ENCODE assay signal across 31 cellular contexts in genomic region chr19:19042732-19043274, GRCh38.
"Had no signal": no experiment of that assay in that cellular context is flagged by ENCODE, and none has a peak within 500 bp of the region (broad histone marks: within the 10 kb centered on the region; RNA-seq: fewer than 3 reads in every experiment).

No MANE protein-coding gene starts in this region.

- H3K4me3 ChIP-seq: adrenal gland, body of pancreas, esophagus squamous epithelium, gastroesophageal sphincter had no signal

- H3K27ac ChIP-seq: adrenal gland, body of pancreas, esophagus squamous epithelium, gastroesophageal sphincter, WERI-Rb-1 had no signal

- H3K27ac Mint-ChIP-seq: activated B cell treated with CpG ODN at 0.5 μM for 24 hours; activated CD8-positive, alpha-beta T cell treated with anti-CD3 and anti-CD28 coated beads for 36 hours; activated naive CD4-positive, alpha-beta T cell treated with anti-CD3 and anti-CD28 coated beads for 36 hours; activated naive CD4-positive, alpha-beta T cell treated with anti-CD3 and anti-CD28 coated beads, Interleukin-2, amount 50 U/mL, for 24 hours; activated naive CD8-positive, alpha-beta T cell treated with anti-CD3 and anti-CD28 coated beads for 36 hours; activated naive CD8-positive, alpha-beta T cell treated with anti-CD3 and anti-CD28 coated beads, Interleukin-2, amount 50 U/mL, for 24 hours; activated T-helper 2 cell treated with anti-CD3 and anti-CD28 coated beads, Interferon-gamma antibody, Interleukin-2, Interleukin-4, amounts not matched to agents 10 μg/mL and 5 μg/mL and 100 μg/mL, durations not matched to agents 14 hours and 24 hours and 36 hours; effector memory CD8-positive, alpha-beta T cell; T-helper 17 cell; T-helper 2 cell treated with Interferon-gamma antibody and Interleukin-4, amounts not matched to agents 5 μg/mL and 100 μg/mL, for 36 hours had no signal

- H3K27me3 Mint-ChIP-seq: activated B cell treated with CpG ODN at 0.5 μM for 24 hours; activated CD8-positive, alpha-beta T cell treated with anti-CD3 and anti-CD28 coated beads for 36 hours; activated naive CD4-positive, alpha-beta T cell treated with anti-CD3 and anti-CD28 coated beads, Interleukin-2, amount 50 U/mL, for 24 hours; activated naive CD8-positive, alpha-beta T cell treated with anti-CD3 and anti-CD28 coated beads for 36 hours; activated naive CD8-positive, alpha-beta T cell treated with anti-CD3 and anti-CD28 coated beads, Interleukin-2, amount 50 U/mL, for 24 hours; effector memory CD8-positive, alpha-beta T cell; T-helper 17 cell had no signal

- H3K9me3 Mint-ChIP-seq: activated B cell treated with CpG ODN at 0.5 μM for 24 hours; activated CD8-positive, alpha-beta T cell treated with anti-CD3 and anti-CD28 coated beads for 36 hours; activated naive CD4-positive, alpha-beta T cell treated with anti-CD3 and anti-CD28 coated beads for 36 hours; activated naive CD4-positive, alpha-beta T cell treated with anti-CD3 and anti-CD28 coated beads, Interleukin-2, amount 50 U/mL, for 24 hours; activated naive CD8-positive, alpha-beta T cell treated with anti-CD3 and anti-CD28 coated beads for 36 hours; activated naive CD8-positive, alpha-beta T cell treated with anti-CD3 and anti-CD28 coated beads, Interleukin-2, amount 50 U/mL, for 24 hours; activated T-cell treated with anti-CD3 and anti-CD28 coated beads, Interleukin-2, amount 50 U/mL, for 4 hours; activated T-helper 2 cell treated with anti-CD3 and anti-CD28 coated beads, Interferon-gamma antibody, Interleukin-2, Interleukin-4, amounts not matched to agents 10 μg/mL and 5 μg/mL and 100 μg/mL, durations not matched to agents 14 hours and 24 hours and 36 hours; effector memory CD8-positive, alpha-beta T cell; T-helper 2 cell treated with Interferon-gamma antibody and Interleukin-4, amounts not matched to agents 5 μg/mL and 100 μg/mL, for 36 hours had no signal

- H3K4me3 Mint-ChIP-seq: activated B cell treated with CpG ODN at 0.5 μM for 24 hours; activated CD8-positive, alpha-beta T cell treated with anti-CD3 and anti-CD28 coated beads for 36 hours; activated naive CD4-positive, alpha-beta T cell treated with anti-CD3 and anti-CD28 coated beads for 36 hours; activated naive CD4-positive, alpha-beta T cell treated with anti-CD3 and anti-CD28 coated beads, Interleukin-2, amount 50 U/mL, for 24 hours; activated naive CD8-positive, alpha-beta T cell treated with anti-CD3 and anti-CD28 coated beads for 36 hours; activated naive CD8-positive, alpha-beta T cell treated with anti-CD3 and anti-CD28 coated beads, Interleukin-2, amount 50 U/mL, for 24 hours; activated T-cell treated with anti-CD3 and anti-CD28 coated beads, Interleukin-2, amount 50 U/mL, for 4 hours; effector memory CD8-positive, alpha-beta T cell; T-helper 17 cell; T-helper 2 cell treated with Interferon-gamma antibody and Interleukin-4, amounts not matched to agents 5 μg/mL and 100 μg/mL, for 36 hours had no signal

- H3K9me3 ChIP-seq: adrenal gland, body of pancreas, esophagus squamous epithelium, gastroesophageal sphincter had no signal

- ATAC-seq: activated CD4-positive, CD25-positive, alpha-beta regulatory T cell treated with anti-CD3 and anti-CD28 coated beads, Interleukin-2, amount 50 U/mL, for 24 hours; activated CD8-positive, alpha-beta T cell treated with anti-CD3 and anti-CD28 coated beads for 36 hours; activated naive CD8-positive, alpha-beta T cell treated with anti-CD3 and anti-CD28 coated beads, Interleukin-2, amount 50 U/mL, for 24 hours; activated T-cell treated with anti-CD3 and anti-CD28 coated beads, Interleukin-2, amount 50 U/mL, for 4 hours; body of pancreas; effector memory CD8-positive, alpha-beta T cell; gastroesophageal sphincter; T-helper 17 cell had no signal

- DNase-seq: activated B cell treated with CpG ODN at 0.5 μM for 24 hours; activated CD4-positive, alpha-beta T cell treated with anti-CD3 and anti-CD28 coated beads for 48 hours; activated CD4-positive, alpha-beta T cell treated with anti-CD3 and anti-CD28 coated beads, Interleukin-2, amount 50 U/mL, for 1 hour; activated CD4-positive, alpha-beta T cell treated with anti-CD3 and anti-CD28 coated beads, Interleukin-2, amount 50 U/mL, for 48 hours; activated CD8-positive, alpha-beta memory T cell treated with anti-CD3 and anti-CD28 coated beads for 24 hours; activated CD8-positive, alpha-beta T cell treated with anti-CD3 and anti-CD28 coated beads for 36 hours; activated effector memory CD4-positive, alpha-beta T cell treated with anti-CD3 and anti-CD28 coated beads, Interleukin-2, amount 50 U/mL, for 16 hours; activated naive CD4-positive, alpha-beta T cell treated with anti-CD3 and anti-CD28 coated beads for 36 hours; activated naive CD8-positive, alpha-beta T cell treated with anti-CD3 and anti-CD28 coated beads for 36 hours; activated naive CD8-positive, alpha-beta T cell treated with anti-CD3 and anti-CD28 coated beads, Interleukin-2, amount 50 U/mL, for 24 hours; activated T-cell treated with anti-CD3 and anti-CD28 coated beads, Interleukin-2, amount 50 U/mL, for 4 hours; adrenal gland; amygdala; aorta; body of pancreas; cortex of kidney; dermis blood vessel endothelial cell; effector CD4-positive, alpha-beta T cell; effector memory CD8-positive, alpha-beta T cell; erythroblast; esophagus squamous epithelium; foreskin melanocyte; T-helper 1 cell; T-helper 17 cell; T1000; WERI-Rb-1 had no signal

- H3K27me3 ChIP-seq: adrenal gland, body of pancreas, esophagus squamous epithelium, gastroesophageal sphincter had no signal
